In genomic region chr4:118734491-118735205, GRCh38 we compare ENCODE assay signal across 1 cellular context.
TF ChIP-seq lines count a peak whose summit lies in the region.

No MANE protein-coding gene starts in this region.

TF ChIP-seq in SK-N-SH, 30 proteins besides CTCF, POLR2A, EP300 and RAD21 (continued from another document):
- TF ChIP-seq PBX3 (IDR thresholded peaks at IDR 0.05), result peak; percentile 17
- 0 out of 2 replicates have a peak, but pooled peaks have one; percentile 29 for TF ChIP-seq MEF2A (IDR thresholded peaks at IDR 0.05; ENCODE audit: borderline replicate concordance, low read depth)
- no peak for TF ChIP-seq RCOR1 (IDR thresholded peaks at IDR 0.05; ENCODE audit: low read length)
- no peak for TF ChIP-seq RXRA (IDR thresholded peaks at IDR 0.05; ENCODE audit: borderline replicate concordance, low read depth)
- no peak for TF ChIP-seq NRF1 (IDR thresholded peaks at IDR 0.05; ENCODE audit: low read depth, low read length)
- no peak for TF ChIP-seq FOXM1 (IDR thresholded peaks at IDR 0.05; ENCODE audit: low read depth)
- TF ChIP-seq ELF1 (IDR thresholded peaks at IDR 0.05), result no peak
- TF ChIP-seq SMC3 (IDR thresholded peaks at IDR 0.05; ENCODE audit: low read depth, low read length), result no peak
- no peak for TF ChIP-seq TEAD4 (IDR thresholded peaks at IDR 0.05; ENCODE audit: borderline replicate concordance, insufficient read depth)
- no peak for TF ChIP-seq EZH2phosphoT487 (IDR thresholded peaks at IDR 0.05; ENCODE audit: borderline replicate concordance, low read depth)
- no peak for TF ChIP-seq USF1 (IDR thresholded peaks at IDR 0.05; ENCODE audit: borderline replicate concordance, low read depth)
- no peak for TF ChIP-seq TAF1 (IDR thresholded peaks at IDR 0.05; ENCODE audit: borderline replicate concordance, low read depth, low read length)
- no peak for TF ChIP-seq GATA2 (CRISPR knock-in tag; IDR thresholded peaks at IDR 0.05)
- TF ChIP-seq YY1 (IDR thresholded peaks at IDR 0.05; ENCODE audit: low read depth), result no peak
- no peak for TF ChIP-seq CHD2 (IDR thresholded peaks at IDR 0.05; ENCODE audit: low read length, partially characterized antibody)
- no peak for TF ChIP-seq RFX5 (IDR thresholded peaks at IDR 0.05; ENCODE audit: low read length)
- no peak for TF ChIP-seq FOXJ3 (CRISPR knock-in tag; IDR thresholded peaks at IDR 0.05)
- TF ChIP-seq ZBTB33 (IDR thresholded peaks at IDR 0.05; ENCODE audit: borderline replicate concordance, low read depth), result no peak
- TF ChIP-seq JUND (IDR thresholded peaks at IDR 0.05), result peak; percentile 22; the same call in 1 of the 2 replicates
- TF ChIP-seq MXI1 (IDR thresholded peaks at IDR 0.05; ENCODE audit: low read depth, low read length), result no peak
